Comparison of ENCODE assay signal across 14 cellular contexts in the genomic region with DNA sequence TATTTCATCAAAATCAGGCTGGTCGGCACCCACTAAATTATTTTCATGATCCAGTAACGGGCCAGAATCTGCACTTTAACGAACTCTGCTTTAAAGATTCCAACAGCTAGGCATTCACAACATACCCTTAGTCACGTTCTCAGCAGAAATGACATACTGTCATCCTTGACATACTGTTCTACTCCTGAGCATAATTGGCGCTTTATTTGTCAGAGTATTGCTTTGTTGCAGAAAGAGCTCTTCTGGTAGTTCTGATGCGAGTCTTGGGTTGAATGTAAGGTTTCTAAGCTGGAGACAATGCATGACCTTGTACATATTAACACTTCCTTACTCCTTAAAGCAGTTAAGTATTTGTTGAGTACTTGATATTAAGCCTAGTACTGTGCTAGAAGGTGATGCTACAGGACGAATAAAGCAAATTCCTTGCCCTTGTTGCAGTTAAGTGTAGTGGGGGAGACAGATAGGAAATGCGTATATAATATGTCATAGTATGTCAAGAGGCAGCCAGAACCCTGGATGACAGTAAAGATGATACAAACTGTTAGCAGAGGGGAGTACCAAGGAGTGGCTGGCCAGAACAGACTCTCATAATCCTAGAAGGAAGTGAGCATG. TPM values are rescaled to one million over a fixed set of nuclear protein-coding genes. Genes with fewer than 3 reads are reported as not detected.
DNase-seq lines count a peak whose midpoint lies in the region; ATAC-seq and TF ChIP-seq lines count a peak whose summit lies in the region.
"Had no signal": no experiment of that assay in that cellular context is flagged by ENCODE, and none has a peak within 500 bp of the region (broad histone marks: within the 10 kb centered on the region; RNA-seq: fewer than 3 reads in every experiment).

No MANE protein-coding gene starts in this region.

- H3K27ac ChIP-seq in heart left ventricle (peak overlapping the region in 7 of 12 donors; percentile 9 to 81 (median 40)), right cardiac atrium (ENCODE audit: low read length) (peak overlapping the region; percentile 67), skeletal muscle tissue (ENCODE audit: low read depth, low read length) (no peak overlapping the region)
- H3K27ac ChIP-seq: BLaER1 treated with 17β-estradiol and CSF1 and Interleukin-3, amounts not matched to agents 10 nM and 100 nM had no signal

- H3K9me3 ChIP-seq in heart left ventricle = no peaks in the 10 kb centered on the region
- H3K9me3 ChIP-seq in right cardiac atrium (ENCODE audit: control insufficient read depth, low read length) = no peaks in the 10 kb centered on the region
- H3K9me3 ChIP-seq in skeletal muscle tissue (ENCODE audit: control insufficient read depth in 3 of 3, low read length in 3 of 3) = no peaks in the 10 kb centered on the region
- H3K9me3 ChIP-seq: BLaER1 treated with 17β-estradiol and CSF1 and Interleukin-3, amounts not matched to agents 10 nM and 100 nM had no signal

- intact Hi-C loops in heart left ventricle (cut with DNase I) = loop anchor here in 3 of 10 donors (1.0 to 5.0 kb wide), 4 partner anchors 40 to 89 kb away; no protein-coding TSS in a partner anchor
- intact Hi-C loops in left cardiac atrium (cut with DNase I) = loop anchor here in 1 of 2 donors (10.0 kb wide), 2 partner anchors 51 to 101 kb away; no protein-coding TSS in a partner anchor
- intact Hi-C loops in right cardiac atrium (cut with DNase I) = no loop called here

- H3K27me3 ChIP-seq in heart left ventricle = no peaks in the 10 kb centered on the region
- no peaks in the 10 kb centered on the region for H3K27me3 ChIP-seq in right cardiac atrium (ENCODE audit: control insufficient read depth, insufficient read depth)
- no peaks in the 10 kb centered on the region for H3K27me3 ChIP-seq in skeletal muscle tissue (ENCODE audit: control insufficient read depth in 3 of 3, insufficient read depth in 3 of 3, low read length in 3 of 3)
- H3K27me3 ChIP-seq: BLaER1 treated with 17β-estradiol and CSF1 and Interleukin-3, amounts not matched to agents 10 nM and 100 nM had no signal

- H3K36me3 ChIP-seq in heart left ventricle = peaks cover 0 to 3% (median 0%) of the 10 kb centered on the region in 9 donors
- H3K36me3 ChIP-seq in skeletal muscle tissue (ENCODE audit: control insufficient read depth in 3 of 3, insufficient read depth in 3 of 3, low read length in 3 of 3) = no peaks in the 10 kb centered on the region
- H3K36me3 ChIP-seq: BLaER1 treated with 17β-estradiol and CSF1 and Interleukin-3, amounts not matched to agents 10 nM and 100 nM had no signal

- no peak for TF ChIP-seq CTCF in heart left ventricle (IDR thresholded peaks at IDR 0.05)

- no peak for TF ChIP-seq POLR2A in heart left ventricle (IDR thresholded peaks at IDR 0.05)

- H3K4me1 ChIP-seq in heart left ventricle (peaks cover 0 to 51% (median 20%) of the 10 kb centered on the region in 12 donors), right cardiac atrium (ENCODE audit: control insufficient read depth, insufficient read depth, low read length) (peaks cover 4% of the 10 kb centered on the region), skeletal muscle tissue (ENCODE audit: control insufficient read depth in 3 of 3, insufficient read depth in 3 of 3, low read length in 3 of 3) (peaks cover 25 to 34% (median 26%) of the 10 kb centered on the region in 3 donors)
- H3K4me1 ChIP-seq: BLaER1 treated with 17β-estradiol and CSF1 and Interleukin-3, amounts not matched to agents 10 nM and 100 nM had no signal

- DNase-seq in heart left ventricle (no peak), left cardiac atrium (no peak), MV-4-11 (lab: John Stamatoyannopoulos, UW) (peak; percentile 35), right cardiac atrium (no peak), pons (ENCODE audit: low spot score) (no peak)
- DNase-seq: ACHN; CD4-positive, CD25-positive, alpha-beta regulatory T cell; DMS53; GF-D8; IMR-90 had no signal

- H3K4me3 ChIP-seq in heart left ventricle = peak overlapping the region in 3 of 12 donors; percentile 4 to 51 (median 36)
- no peak overlapping the region for H3K4me3 ChIP-seq in right cardiac atrium (ENCODE audit: low read length)
- no peak overlapping the region for H3K4me3 ChIP-seq in skeletal muscle tissue (ENCODE audit: low read length in 3 of 3)
- H3K4me3 ChIP-seq: BLaER1 treated with 17β-estradiol and CSF1 and Interleukin-3, amounts not matched to agents 10 nM and 100 nM had no signal

- ATAC-seq in heart left ventricle = no peak
- no peak for ATAC-seq in left cardiac atrium
- ATAC-seq in right cardiac atrium = no peak
- ATAC-seq in GM21390 (IDR thresholded peaks at IDR 0.05; ENCODE audit: unreplicated experiment) = no peak
- ATAC-seq: HCT116 had no signal

- 52 to 70% (median 60%) methylated on average over 8 of the region's 8 CpGs for WGBS in heart left ventricle, 4 donors
- WGBS in right cardiac atrium = 70% methylated on average over 8 of the region's 8 CpGs

- peak overlapping the region in 2 of 3 donors; percentile 51 to 55 for H3K9ac ChIP-seq in skeletal muscle tissue (ENCODE audit: low read depth in 1 of 3, low read length in 3 of 3)
- H3K9ac ChIP-seq: BLaER1 treated with 17β-estradiol and CSF1 and Interleukin-3, amounts not matched to agents 10 nM and 100 nM had no signal

RNA-seq across cellular contexts. Expression of gene FRY, which starts 32.2 kb away (rescaled TPM):
- total RNA-seq in heart left ventricle (100 to 1,000 TPM; 108 to 237 (median 168) TPM), left cardiac atrium (10 to 100 TPM; 91.1 to 93.5 TPM), right cardiac atrium (100 to 1,000 TPM; 101 to 139 (median 116) TPM), skeletal muscle tissue (59.0 TPM)
- polyA plus RNA-seq in heart left ventricle (10 to 100 TPM; 21.6 to 43.7 TPM), right cardiac atrium (29.0 TPM)
